Comparison of ENCODE assay signal across 8 cellular contexts in the genomic region with DNA sequence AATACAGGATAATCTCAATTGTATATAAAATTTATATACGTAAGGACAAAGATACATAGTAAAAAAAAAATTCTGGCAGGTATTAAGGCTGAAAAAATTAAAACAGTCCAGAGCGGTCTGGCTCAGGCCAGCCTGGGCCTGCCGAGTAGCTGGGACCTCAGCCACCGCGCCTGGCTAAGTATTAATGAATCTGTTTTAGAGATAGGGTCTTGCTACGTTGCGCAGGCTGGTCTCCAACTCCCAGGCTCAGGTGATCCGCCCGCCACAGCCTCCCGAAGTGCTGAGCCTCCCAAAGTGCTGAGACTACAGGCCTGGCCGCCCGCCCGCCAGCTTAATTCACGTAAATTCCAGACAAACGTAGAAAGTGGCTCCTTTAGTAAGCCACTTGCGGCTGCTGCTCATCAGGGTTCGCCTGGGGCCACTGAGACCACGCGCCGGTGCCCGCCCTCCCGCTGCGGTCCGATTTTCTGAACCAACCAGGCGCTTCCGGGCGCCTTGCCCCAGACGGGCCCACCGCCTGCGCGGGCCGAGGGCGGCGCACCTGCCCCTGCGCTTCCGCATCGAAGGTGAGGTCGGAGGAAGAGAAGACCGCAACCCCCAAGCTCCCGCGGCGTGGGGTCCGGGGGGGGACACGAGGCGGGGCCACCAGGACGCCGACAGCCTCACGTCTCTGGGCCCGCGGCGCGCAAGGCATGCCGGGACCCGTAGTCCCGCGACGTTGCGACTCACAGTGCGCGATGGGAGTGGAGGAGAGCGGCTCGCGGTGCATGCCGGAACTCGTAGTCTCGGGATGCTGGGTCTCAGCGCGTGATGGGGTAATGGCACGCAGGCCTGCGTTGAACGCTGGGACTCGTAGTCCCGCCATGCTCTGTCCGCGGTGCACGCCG. TPM values are rescaled to one million over a fixed set of nuclear protein-coding genes. Genes with fewer than 3 reads are reported as not detected.
DNase-seq lines count a peak whose midpoint lies in the region; ATAC-seq and TF ChIP-seq lines count a peak whose summit lies in the region.

No MANE protein-coding gene starts in this region.

- H3K27me3 ChIP-seq in AG04450 (ENCODE audit: control insufficient read depth, insufficient read depth, low read length) = no peaks in the 10 kb centered on the region
- H3K27me3 ChIP-seq in WERI-Rb-1 (ENCODE audit: insufficient read depth, low read depth, severe bottlenecking) = no peaks in the 10 kb centered on the region
- H3K27me3 ChIP-seq in mammary epithelial cell (ENCODE audit: insufficient read depth, low read length) = no peaks in the 10 kb centered on the region
- H3K27me3 ChIP-seq in skeletal muscle satellite cell (ENCODE audit: control insufficient read depth, insufficient read depth, low read length) = no peaks in the 10 kb centered on the region

- H3K9ac ChIP-seq in mammary epithelial cell (ENCODE audit: insufficient read depth, low read length) = peak overlapping the region; percentile 84
- peak overlapping the region; percentile 96 for H3K9ac ChIP-seq in skeletal muscle satellite cell (ENCODE audit: low read depth, low read length)

- H4K20me1 ChIP-seq in mammary epithelial cell (ENCODE audit: insufficient read depth, low read length) = no peaks in the 10 kb centered on the region

- peaks cover 63% of the 10 kb centered on the region for H3K79me2 ChIP-seq in mammary epithelial cell (ENCODE audit: insufficient read depth, low read length)

- peak overlapping the region; percentile 99 for H2AFZ ChIP-seq in mammary epithelial cell (ENCODE audit: low read depth, low read length)

- H3K4me1 ChIP-seq in mammary epithelial cell (ENCODE audit: insufficient read depth, low read length) (peaks cover 22% of the 10 kb centered on the region), skeletal muscle satellite cell (ENCODE audit: control insufficient read depth, insufficient read depth, low read length) (peaks cover 16% of the 10 kb centered on the region)

- DNase-seq in AG04450 (ENCODE audit: low read depth, low spot score) = peak; percentile 96
- peak; percentile 95 for DNase-seq in NCI-H2196 treated with DMSO at 0.1 percent for 48 hours (lab: John Stamatoyannopoulos, UW; ENCODE audit: unreplicated experiment)
- DNase-seq in WERI-Rb-1 = peak; percentile 100
- DNase-seq in mammary epithelial cell = peak; percentile 99

- TF ChIP-seq CTCF in AG04450 (IDR thresholded peaks at IDR 0.05; ENCODE audit: low read depth, low read length) = no peak
- no peak for TF ChIP-seq CTCF in WERI-Rb-1 (IDR thresholded peaks at IDR 0.05; ENCODE audit: low read depth, low read length)
- no peak for TF ChIP-seq CTCF in mammary epithelial cell (conservative IDR thresholded peaks at IDR 0.05 in 1 of 2, IDR thresholded peaks at IDR 0.05 in 1 of 2; ENCODE audit: extremely low read depth in 1 of 2, insufficient read depth in 1 of 2, low read depth in 1 of 2, low read length in 2 of 2)

- H3K4me3 ChIP-seq in AG04450 (ENCODE audit: low read depth, low read length) = peak overlapping the region; percentile 79
- H3K4me3 ChIP-seq in WERI-Rb-1 (ENCODE audit: low read depth, low read length) = peak overlapping the region; percentile 89
- peak overlapping the region; percentile 84 to 98 (median 98) for H3K4me3 ChIP-seq in mammary epithelial cell (replicated peaks in 1 of 3; ENCODE audit: insufficient read depth in 1 of 3, low read depth in 2 of 3, low read length in 3 of 3)
- H3K4me3 ChIP-seq in iPS-18c (ENCODE audit: insufficient read depth, low read depth, low read length) = peak overlapping the region; percentile 99
- peak overlapping the region; percentile 95 for H3K4me3 ChIP-seq in skeletal muscle satellite cell (ENCODE audit: low read length)

- CTCF ChIA-PET in AG04450 (lab: Charles Lee) (no interaction called here), mammary epithelial cell (lab: Charles Lee; ENCODE audit: low non-redundant PET) (no interaction called here)

- POLR2A ChIA-PET in AG04450 (lab: Yijun Ruan, JAX) = interaction anchor here (0.8 kb wide), 1 partner anchor 355 kb away, joined by 3 read pairs; no protein-coding TSS in a partner anchor

- no TSS peak for BruUV-seq in mammary epithelial cell (replicated peaks; lab: Mats Ljungman, UMichigan)

- ATAC-seq in GM18907 (IDR thresholded peaks at IDR 0.05; ENCODE audit: unreplicated experiment) (peak; percentile 96), HG03139 (IDR thresholded peaks at IDR 0.05; ENCODE audit: unreplicated experiment) (peak; percentile 91)

- under 1% methylated on average over 44 of the region's 77 CpGs for WGBS in mammary epithelial cell (ENCODE audit: low coverage, missing lambda C conversion rate)

- dilution Hi-C loops in mammary epithelial cell (cut with HindIII; ENCODE audit: low sequenced_read_pairs) = no loop called here

- intact Hi-C loops in mammary epithelial cell (cut with micrococcal nuclease) = loop anchor here (1.0 to 5.0 kb wide), 3 partner anchors 282 to 428 kb away; a partner anchor contains a TSS

- H3K9me3 ChIP-seq in AG04450 (ENCODE audit: control insufficient read depth, insufficient read depth, low read length) (no peaks in the 10 kb centered on the region; the same call in 1 of the 2 replicates), WERI-Rb-1 (ENCODE audit: severe bottlenecking) (no peaks in the 10 kb centered on the region), mammary epithelial cell (replicated peaks; ENCODE audit: insufficient read depth, low read length) (no peaks in the 10 kb centered on the region), iPS-18c (ENCODE audit: control insufficient read depth, insufficient read depth, low read length) (peaks cover 3% of the 10 kb centered on the region), skeletal muscle satellite cell (replicated peaks; ENCODE audit: low read length) (no peaks in the 10 kb centered on the region)

- H3K4me2 ChIP-seq in mammary epithelial cell (ENCODE audit: insufficient read depth, low read depth, low read length) (peak overlapping the region; percentile 78), skeletal muscle satellite cell (ENCODE audit: low read length) (peak overlapping the region; percentile 93)

- in situ Hi-C loops in mammary epithelial cell (cut with MboI; ENCODE audit: low sequenced_read_pairs in 2 of 2) = no loop called here

- H3K36me3 ChIP-seq in WERI-Rb-1 (peaks cover 9% of the 10 kb centered on the region), mammary epithelial cell (ENCODE audit: insufficient read depth, low read length) (peaks cover 3% of the 10 kb centered on the region), skeletal muscle satellite cell (ENCODE audit: insufficient read depth, low read length) (peaks cover 11% of the 10 kb centered on the region)

- H3K27ac ChIP-seq in AG04450 (ENCODE audit: low read depth, low read length) (peak overlapping the region; percentile 96), WERI-Rb-1 (peak overlapping the region; percentile 98), mammary epithelial cell (ENCODE audit: insufficient read depth, low read depth, low read length) (peak overlapping the region; percentile 94)

RNA-seq across cellular contexts. Expression of a gene that starts 0.7 kb away (rescaled TPM):
- polyA plus RNA-seq in AG04450 (2011; rRNA removed) (8.4 and 10.0 TPM in 2 replicates), mammary epithelial cell (9.6 TPM)
- polyA minus RNA-seq in AG04450 (2011; rRNA and poly(A)+ RNA removed) = 9.9 and 15.2 TPM in 2 replicates
- 10 to 100 TPM; 20.7 to 23.5 TPM for total RNA-seq in mammary epithelial cell
- polyA minus RNA-seq in mammary epithelial cell = 44.1 TPM
- 22.5 and 23.1 TPM in 2 replicates for total RNA-seq in skeletal muscle satellite cell (2012; rRNA removed)

Comparison
In these comparisons a context has a peak if more than half of its experiments do, and no peak if none do; other contexts are left out.
1. Peak in every context shown above with its lines: DNase-seq, ATAC-seq, H3K4me3 ChIP-seq and H3K27ac ChIP-seq.